Comparison of ENCODE assay signal across 8 cellular contexts in genomic region chr12:100733817-100734593, GRCh38.
DNase-seq lines count a peak whose midpoint lies in the region; ATAC-seq, FAIRE-seq and TF ChIP-seq lines count a peak whose summit lies in the region.

No MANE protein-coding gene starts in this region.

- no peak overlapping the region for H3K4me3 ChIP-seq in bronchial epithelial cell (ENCODE audit: low read depth, low read length)

- peak; percentile 42 for TF ChIP-seq CTCF in GM13977 (IDR thresholded peaks at IDR 0.05; ENCODE audit: extremely low read depth, insufficient read depth, missing control alignments)
- peak; percentile 56 for TF ChIP-seq CTCF in bronchial epithelial cell (IDR thresholded peaks at IDR 0.05; ENCODE audit: insufficient read depth, low read length, severe bottlenecking)
- peak; percentile 58 to 61 (median 59) for TF ChIP-seq CTCF in nephron (IDR thresholded peaks at IDR 0.05; ENCODE audit: unreplicated experiment in 3 of 3)

- H3K4me1 Mint-ChIP-seq in nephron, result no peaks in the 10 kb centered on the region

- H3K27me3 ChIP-seq in bronchial epithelial cell (ENCODE audit: control insufficient read depth, insufficient read depth, low read length), result no peaks in the 10 kb centered on the region

- peak; percentile 77 for ATAC-seq in HG02610 (IDR thresholded peaks at IDR 0.05; ENCODE audit: unreplicated experiment)

- H3K9me3 Mint-ChIP-seq in nephron, result no peaks in the 10 kb centered on the region

- H3K27ac Mint-ChIP-seq in nephron, result no peak overlapping the region

- H3K4me3 Mint-ChIP-seq in nephron, result no peak overlapping the region

- in situ Hi-C loops in GM13977 (cut with MboI; ENCODE audit: low pct_unique_long_range_greater_than_20kb, low sequenced_read_pairs, unreplicated experiment), result loop anchor here (25.0 kb wide), 1 partner anchor 497 kb away; no protein-coding TSS in a partner anchor

- no peaks in the 10 kb centered on the region for H3K36me3 Mint-ChIP-seq in nephron (ENCODE audit: low read depth)

- DNase-seq in GM13977 (ENCODE audit: low spot score), result no peak
- peak; percentile 44 for DNase-seq in NCI-H2171 (lab: John Stamatoyannopoulos, UW)
- DNase-seq in bronchial epithelial cell (ENCODE audit: low read depth), result peak; percentile 44
- DNase-seq in NK-92 (lab: John Stamatoyannopoulos, UW; ENCODE audit: unreplicated experiment), result no peak
- no peak for DNase-seq in effector CD4-positive, alpha-beta T cell
- no peak for DNase-seq in HuH-7.5 (ENCODE audit: low spot score)

- no peaks in the 10 kb centered on the region for H3K36me3 ChIP-seq in bronchial epithelial cell (ENCODE audit: control insufficient read depth, insufficient read depth, low read length)

- FAIRE-seq in bronchial epithelial cell (lab: Jason Lieb, UNC), result no peak

- peaks cover 18% of the 10 kb centered on the region for H3K27me3 Mint-ChIP-seq in nephron (ENCODE audit: low read depth)

Comparison
In these comparisons a context has a peak if more than half of its experiments do, and no peak if none do; other contexts are left out.
1. DNase-seq: peak in NCI-H2171 (single experiment) and bronchial epithelial cell (single experiment); none in GM13977 (single experiment), NK-92 (single experiment), effector CD4-positive, alpha-beta T cell (single experiment) and HuH-7.5 (single experiment).
2. Peak in every context shown above with its lines, with median percentiles within 50 percentile points of each other: CTCF ChIP-seq.